ENCODE assay signal across 28 cellular contexts in the genomic region with DNA sequence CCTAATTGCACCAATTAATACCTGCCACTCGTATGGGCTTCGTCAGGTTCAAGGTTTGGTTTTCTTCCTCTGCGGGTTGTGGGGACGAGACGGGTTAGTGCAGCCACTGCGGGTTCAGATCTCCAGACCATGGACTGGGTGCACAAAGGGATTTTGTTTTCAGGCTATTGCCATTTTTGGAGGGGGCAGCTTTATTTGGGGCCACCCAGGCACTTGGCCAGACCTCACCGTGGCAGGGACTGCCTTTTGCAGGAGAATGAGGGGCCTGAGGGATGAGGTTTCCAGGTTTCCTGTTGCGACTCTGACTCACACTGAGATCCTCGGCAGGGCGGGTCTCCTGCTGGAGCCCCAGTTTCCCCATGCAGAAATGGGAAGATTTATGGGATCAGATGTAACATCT.
DNase-seq lines count a peak whose midpoint lies in the region; FAIRE-seq and TF ChIP-seq lines count a peak whose summit lies in the region.
"Had no signal": no experiment of that assay in that cellular context is flagged by ENCODE, and none has a peak within 500 bp of the region (broad histone marks: within the 10 kb centered on the region; RNA-seq: fewer than 3 reads in every experiment).

No MANE protein-coding gene starts in this region.

- H3K27ac ChIP-seq in mammary epithelial cell (ENCODE audit: insufficient read depth, low read depth, low read length), result no peak overlapping the region
- H3K27ac ChIP-seq: neutrophil, psoas muscle, SK-N-MC, stomach, tibial artery, WERI-Rb-1 had no signal

- H3K27me3 Mint-ChIP-seq in activated T-helper 1 cell treated with anti-CD3 and anti-CD28 coated beads, Interleukin-12 subunit alpha, Interleukin-12 subunit beta, Interleukin-2, Interleukin-4 antibody, amounts not matched to agents 30 ng/mL and 10 ng/mL and 1 ng/mL, durations not matched to agents 14 hours and 24 hours and 36 hours (ENCODE audit: insufficient read depth), result no peaks in the 10 kb centered on the region
- peaks cover 4% of the 10 kb centered on the region for H3K27me3 Mint-ChIP-seq in progenitor cell of endocrine pancreas
- H3K27me3 Mint-ChIP-seq: activated CD4-positive, alpha-beta T cell treated with anti-CD3 and anti-CD28 coated beads, Interleukin-2, amount 10 ng/mL, durations not matched to agents 7 days and 5 days; T-helper 17 cell had no signal

- no peak overlapping the region for H3K27ac Mint-ChIP-seq in activated T-helper 1 cell treated with anti-CD3 and anti-CD28 coated beads, Interleukin-12 subunit alpha, Interleukin-12 subunit beta, Interleukin-2, Interleukin-4 antibody, amounts not matched to agents 30 ng/mL and 10 ng/mL and 1 ng/mL, durations not matched to agents 14 hours and 24 hours and 36 hours
- H3K27ac Mint-ChIP-seq in progenitor cell of endocrine pancreas, result no peak overlapping the region
- H3K27ac Mint-ChIP-seq: activated CD4-positive, alpha-beta T cell treated with anti-CD3 and anti-CD28 coated beads, Interleukin-2, amount 10 ng/mL, durations not matched to agents 7 days and 5 days; CD8-positive, alpha-beta T cell; T-helper 17 cell had no signal

- no peaks in the 10 kb centered on the region for H3K36me3 ChIP-seq in mammary epithelial cell (ENCODE audit: insufficient read depth, low read length)
- H3K36me3 ChIP-seq: neutrophil, stomach, tibial artery, WERI-Rb-1 had no signal

- H3K4me1 ChIP-seq in mammary epithelial cell (ENCODE audit: insufficient read depth, low read length), result no peaks in the 10 kb centered on the region
- H3K4me1 ChIP-seq: psoas muscle had no signal

- CTCF ChIA-PET in mammary epithelial cell (lab: Charles Lee; ENCODE audit: low non-redundant PET), result no interaction called here

- H3K4me2 ChIP-seq in mammary epithelial cell (ENCODE audit: insufficient read depth, low read depth, low read length), result peak overlapping the region; percentile 9

- intact Hi-C loops in mammary epithelial cell (cut with micrococcal nuclease), result no loop called here
- intact Hi-C loops in activated T-helper 1 cell treated with anti-CD3 and anti-CD28 coated beads, Interleukin-12 subunit alpha, Interleukin-12 subunit beta, Interleukin-2, Interleukin-4 antibody, amounts not matched to agents 30 ng/mL and 10 ng/mL and 1 ng/mL, durations not matched to agents 14 hours and 24 hours and 36 hours (cut with micrococcal nuclease), result no loop called here

- BruUV-seq in mammary epithelial cell (replicated peaks; lab: Mats Ljungman, UMichigan), result no TSS peak

- H2AFZ ChIP-seq in mammary epithelial cell (ENCODE audit: low read depth, low read length), result no peak overlapping the region

- no peaks in the 10 kb centered on the region for H4K20me1 ChIP-seq in mammary epithelial cell (ENCODE audit: insufficient read depth, low read length)

- H3K4me3 Mint-ChIP-seq in activated T-helper 1 cell treated with anti-CD3 and anti-CD28 coated beads, Interleukin-12 subunit alpha, Interleukin-12 subunit beta, Interleukin-2, Interleukin-4 antibody, amounts not matched to agents 30 ng/mL and 10 ng/mL and 1 ng/mL, durations not matched to agents 14 hours and 24 hours and 36 hours, result no peak overlapping the region
- no peak overlapping the region for H3K4me3 Mint-ChIP-seq in progenitor cell of endocrine pancreas (ENCODE audit: low read depth)
- H3K4me3 Mint-ChIP-seq: activated CD4-positive, alpha-beta T cell treated with anti-CD3 and anti-CD28 coated beads, Interleukin-2, amount 10 ng/mL, durations not matched to agents 7 days and 5 days; CD8-positive, alpha-beta T cell; T-helper 17 cell had no signal

- H3K27me3 ChIP-seq in mammary epithelial cell (ENCODE audit: insufficient read depth, low read length), result no peaks in the 10 kb centered on the region
- H3K27me3 ChIP-seq: stomach, tibial artery had no signal

- TF ChIP-seq CTCF in mammary epithelial cell (conservative IDR thresholded peaks at IDR 0.05 in 1 of 2, IDR thresholded peaks at IDR 0.05 in 1 of 2; ENCODE audit: extremely low read depth in 1 of 2, insufficient read depth in 1 of 2, low read depth in 1 of 2, low read length in 2 of 2) (no peak), progenitor cell of endocrine pancreas (IDR thresholded peaks at IDR 0.05; ENCODE audit: unreplicated experiment) (no peak)

- H3K4me3 ChIP-seq in mammary epithelial cell (replicated peaks in 1 of 3; ENCODE audit: insufficient read depth in 1 of 3, low read depth in 2 of 3, low read length in 3 of 3), result no peak overlapping the region
- H3K4me3 ChIP-seq: K562, psoas muscle, SK-N-MC, stomach, tibial artery had no signal

- dilution Hi-C loops in mammary epithelial cell (cut with HindIII; ENCODE audit: low sequenced_read_pairs), result no loop called here

- no peaks in the 10 kb centered on the region for H3K79me2 ChIP-seq in mammary epithelial cell (ENCODE audit: insufficient read depth, low read length)

- H3K4me1 Mint-ChIP-seq in activated T-helper 1 cell treated with anti-CD3 and anti-CD28 coated beads, Interleukin-12 subunit alpha, Interleukin-12 subunit beta, Interleukin-2, Interleukin-4 antibody, amounts not matched to agents 30 ng/mL and 10 ng/mL and 1 ng/mL, durations not matched to agents 14 hours and 24 hours and 36 hours (ENCODE audit: low read depth), result no peaks in the 10 kb centered on the region
- peaks cover 11% of the 10 kb centered on the region for H3K4me1 Mint-ChIP-seq in progenitor cell of endocrine pancreas (ENCODE audit: low read depth)
- H3K4me1 Mint-ChIP-seq: activated CD4-positive, alpha-beta T cell treated with anti-CD3 and anti-CD28 coated beads, Interleukin-2, amount 10 ng/mL, durations not matched to agents 7 days and 5 days had no signal

- in situ Hi-C loops in mammary epithelial cell (cut with MboI; ENCODE audit: low sequenced_read_pairs in 2 of 2), result no loop called here

- no peaks in the 10 kb centered on the region for H3K9me3 Mint-ChIP-seq in activated T-helper 1 cell treated with anti-CD3 and anti-CD28 coated beads, Interleukin-12 subunit alpha, Interleukin-12 subunit beta, Interleukin-2, Interleukin-4 antibody, amounts not matched to agents 30 ng/mL and 10 ng/mL and 1 ng/mL, durations not matched to agents 14 hours and 24 hours and 36 hours
- H3K9me3 Mint-ChIP-seq in progenitor cell of endocrine pancreas (ENCODE audit: low read depth), result peaks cover 4% of the 10 kb centered on the region
- H3K9me3 Mint-ChIP-seq: activated CD4-positive, alpha-beta T cell treated with anti-CD3 and anti-CD28 coated beads, Interleukin-2, amount 10 ng/mL, durations not matched to agents 7 days and 5 days; CD8-positive, alpha-beta T cell had no signal

- H3K9ac ChIP-seq in mammary epithelial cell (ENCODE audit: insufficient read depth, low read length), result no peak overlapping the region

- WGBS in mammary epithelial cell (ENCODE audit: low coverage, missing lambda C conversion rate), result 6% methylated on average over 10 of the region's 10 CpGs

- no peaks in the 10 kb centered on the region for H3K36me3 Mint-ChIP-seq in activated T-helper 1 cell treated with anti-CD3 and anti-CD28 coated beads, Interleukin-12 subunit alpha, Interleukin-12 subunit beta, Interleukin-2, Interleukin-4 antibody, amounts not matched to agents 30 ng/mL and 10 ng/mL and 1 ng/mL, durations not matched to agents 14 hours and 24 hours and 36 hours (ENCODE audit: low read depth)
- H3K36me3 Mint-ChIP-seq in progenitor cell of endocrine pancreas (ENCODE audit: insufficient read depth), result no peaks in the 10 kb centered on the region

- DNase-seq in ELR (ENCODE audit: low read depth) (peak; percentile 60), M059J (ENCODE audit: low read depth) (peak; percentile 74), mammary epithelial cell (peak; percentile 21), urothelium cell line (ENCODE audit: low spot score) (peak; percentile 94), progenitor cell of endocrine pancreas (ENCODE audit: low spot score, unreplicated experiment) (no peak), middle frontal gyrus (ENCODE audit: extremely low spot score, low spot score) (no peak)
- no peak for DNase-seq in activated T-helper 1 cell treated with anti-CD3 and anti-CD28 coated beads, Interleukin-12 subunit alpha, Interleukin-12 subunit beta, Interleukin-2, Interleukin-4 antibody, amounts not matched to agents 30 ng/mL and 10 ng/mL and 1 ng/mL, durations not matched to agents 14 hours and 24 hours and 36 hours (ENCODE audit: low spot score)
- DNase-seq: activated CD4-positive, alpha-beta T cell treated with anti-CD3 and anti-CD28 coated beads, Interleukin-2, amount 10 ng/mL, durations not matched to agents 7 days and 5 days; activated naive CD4-positive, alpha-beta T cell treated with anti-CD3 and anti-CD28 coated beads, Interleukin-2, amount 50 U/mL, for 16 hours; amygdala; CD8-positive, alpha-beta T cell; central memory CD4-positive, alpha-beta T cell; dermis blood vessel endothelial cell; GDM1; mesendoderm; NCI-H187; NCI-H69; psoas muscle; stomach; T-helper 17 cell; tibial artery; WERI-Rb-1 had no signal

- peak; percentile 98 for FAIRE-seq in urothelium cell line (lab: Jason Lieb, UNC)
- FAIRE-seq: endometrium, GM18507, K562, RCC 7860 had no signal

- no peaks in the 10 kb centered on the region for H3K9me3 ChIP-seq in mammary epithelial cell (replicated peaks; ENCODE audit: insufficient read depth, low read length)
- H3K9me3 ChIP-seq: neutrophil, psoas muscle, stomach, tibial artery had no signal

Comparison
In these comparisons a context has a peak if more than half of its experiments do, and no peak if none do; other contexts are left out.
1. DNase-seq: peak in ELR (single experiment), M059J (single experiment), mammary epithelial cell (single experiment) and urothelium cell line (single experiment); none in activated T-helper 1 cell treated with anti-CD3 and anti-CD28 coated beads, Interleukin-12 subunit alpha, Interleukin-12 subunit beta, Interleukin-2, Interleukin-4 antibody, amounts not matched to agents 30 ng/mL and 10 ng/mL and 1 ng/mL, durations not matched to agents 14 hours and 24 hours and 36 hours (single experiment), progenitor cell of endocrine pancreas (single experiment) and middle frontal gyrus (single experiment).